In the genomic region with DNA sequence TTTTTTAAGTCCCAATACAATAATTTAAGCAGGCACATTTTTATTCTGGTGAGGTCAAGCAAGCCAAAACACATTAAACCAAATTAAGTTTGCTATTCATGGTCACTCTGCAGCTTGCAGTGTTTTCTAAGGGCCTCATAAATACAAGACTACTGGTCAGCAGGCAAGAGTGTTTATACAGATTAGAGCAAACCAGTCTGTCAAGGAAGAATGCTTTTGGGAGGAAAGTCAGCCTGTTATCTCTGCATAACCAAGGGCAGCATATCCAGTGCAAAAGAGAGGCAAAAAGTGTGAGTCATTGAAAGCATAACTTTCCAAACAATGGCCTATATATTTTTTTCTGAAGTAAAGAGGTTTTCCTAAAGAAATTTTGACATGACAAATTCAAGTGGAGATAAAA, we compare ENCODE assay signal across 8 cellular contexts. TPM values are rescaled to one million over a fixed set of nuclear protein-coding genes. Genes with fewer than 3 reads are reported as not detected.
DNase-seq lines count a peak whose midpoint lies in the region; ATAC-seq and TF ChIP-seq lines count a peak whose summit lies in the region.

No MANE protein-coding gene starts in this region.

- no peaks in the 10 kb centered on the region for H4K20me1 ChIP-seq in OCI-LY7 (ENCODE audit: insufficient read depth, low read length)

- no peaks in the 10 kb centered on the region for H3K9me2 ChIP-seq in OCI-LY7 (ENCODE audit: insufficient read depth, low read length)

- H3K4me3 ChIP-seq in adrenal gland (no peak overlapping the region), heart left ventricle (no peak overlapping the region), skeletal muscle satellite cell (ENCODE audit: low read length) (no peak overlapping the region), OCI-LY7 (ENCODE audit: low read depth, low read length, poor library complexity, severe bottlenecking) (no peak overlapping the region)

- no peaks in the 10 kb centered on the region for H3K79me2 ChIP-seq in OCI-LY7 (ENCODE audit: insufficient read depth, low read depth, low read length)

- H2AFZ ChIP-seq in OCI-LY7 (ENCODE audit: low read length) = no peak overlapping the region

- CTCF ChIA-PET in OCI-LY7 (lab: Charles Lee; ENCODE audit: unreplicated experiment) = no interaction called here

- H3K27ac ChIP-seq in adrenal gland (peak overlapping the region; percentile 51 to 69 (median 58)), heart left ventricle (peak overlapping the region in 5 of 12 donors; percentile 5 to 28 (median 14)), OCI-LY7 (ENCODE audit: low read depth, low read length, poor library complexity, severe bottlenecking) (no peak overlapping the region)

- no peaks in the 10 kb centered on the region for H3K9me3 ChIP-seq in adrenal gland (replicated peaks in 1 of 3)
- H3K9me3 ChIP-seq in heart left ventricle = no peaks in the 10 kb centered on the region
- H3K9me3 ChIP-seq in skeletal muscle satellite cell (replicated peaks; ENCODE audit: low read length) = no peaks in the 10 kb centered on the region
- no peaks in the 10 kb centered on the region for H3K9me3 ChIP-seq in OCI-LY7 (ENCODE audit: low read length)

- no peak for TF ChIP-seq CTCF in adrenal gland (IDR thresholded peaks at IDR 0.05)
- TF ChIP-seq CTCF in heart left ventricle (IDR thresholded peaks at IDR 0.05) = no peak
- TF ChIP-seq CTCF in OCI-LY7 (conservative IDR thresholded peaks at IDR 0.05; ENCODE audit: low read length) = no peak

- no TSS peak for BruUV-seq in OCI-LY7 (replicated peaks; lab: Mats Ljungman, UMichigan)

- peak in 1 of 2 donors; percentile 22 for TF ChIP-seq POLR2A in adrenal gland (IDR thresholded peaks at IDR 0.05)
- no peak for TF ChIP-seq POLR2A in heart left ventricle (IDR thresholded peaks at IDR 0.05)

- H3K27me3 ChIP-seq in adrenal gland (no peaks in the 10 kb centered on the region), heart left ventricle (no peaks in the 10 kb centered on the region), skeletal muscle satellite cell (ENCODE audit: control insufficient read depth, insufficient read depth, low read length) (no peaks in the 10 kb centered on the region)

- no peaks in the 10 kb centered on the region for H3K36me3 ChIP-seq in adrenal gland (replicated peaks in 1 of 2)
- peaks cover 0 to 3% (median 0%) of the 10 kb centered on the region in 9 donors for H3K36me3 ChIP-seq in heart left ventricle
- H3K36me3 ChIP-seq in skeletal muscle satellite cell (ENCODE audit: insufficient read depth, low read length) = no peaks in the 10 kb centered on the region
- H3K36me3 ChIP-seq in OCI-LY7 (ENCODE audit: insufficient read depth, low read length) = no peaks in the 10 kb centered on the region

- H3K4me2 ChIP-seq in skeletal muscle satellite cell (ENCODE audit: low read length) (peak overlapping the region; percentile 4), OCI-LY7 (ENCODE audit: low read length) (no peak overlapping the region)

- intact Hi-C loops in adrenal gland (cut with DNase I) (loop anchor here in 1 of 2 donors (10.0 kb wide), 1 partner anchor 72 kb away; no protein-coding TSS in a partner anchor), heart left ventricle (cut with DNase I) (loop anchor here in 3 of 10 donors (5.0 kb wide), 2 partner anchors 50 to 80 kb away; a partner anchor contains a TSS), OCI-LY7 (cut with micrococcal nuclease; ENCODE audit: unreplicated experiment) (no loop called here)

- POLR2A ChIA-PET in OCI-LY7 (lab: Charles Lee) = interaction anchor here (1.0 kb wide), 1 partner anchor 40 kb away, joined by 3 read pairs; no protein-coding TSS in a partner anchor

- peak; percentile 34 for DNase-seq in H4 (ENCODE audit: low spot score)
- DNase-seq in adrenal gland = peak in 3 of 7 donors; percentile 38 to 53 (median 50)
- no peak for DNase-seq in heart left ventricle
- no peak for DNase-seq in NCI-H146 (lab: John Stamatoyannopoulos, UW)
- DNase-seq in SW480 (ENCODE audit: low spot score) = no peak
- DNase-seq in OCI-LY7 (ENCODE audit: low spot score) = no peak

- ATAC-seq in heart left ventricle (peak; percentile 57 to 71 (median 65)), GM19397 (IDR thresholded peaks at IDR 0.05; ENCODE audit: unreplicated experiment) (no peak)

- H3K4me1 ChIP-seq in adrenal gland (replicated peaks in 1 of 2) (peaks cover 38 to 60% of the 10 kb centered on the region in 2 donors), heart left ventricle (peaks cover 0 to 58% (median 5%) of the 10 kb centered on the region in 12 donors), skeletal muscle satellite cell (ENCODE audit: control insufficient read depth, insufficient read depth, low read length) (peaks cover 27% of the 10 kb centered on the region), OCI-LY7 (ENCODE audit: insufficient read depth, low read length, poor library complexity, severe bottlenecking) (no peaks in the 10 kb centered on the region)

- H3K9ac ChIP-seq in skeletal muscle satellite cell (ENCODE audit: low read depth, low read length) = no peak overlapping the region

RNA-seq across cellular contexts. Expression of a gene that starts 29.7 kb away (rescaled TPM):
- total RNA-seq in H4 (2014; rRNA removed; shearing (Covaris generic)) = 29.7 and 29.8 TPM in 2 replicates
- total RNA-seq in adrenal gland (10 to 100 TPM in 1 of 8 donors, 1 to 10 TPM in 7; 2.5 to 10.6 (median 4.4) TPM), heart left ventricle (1 to 10 TPM; 1.1 to 8.3 (median 3.2) TPM), OCI-LY7 (2022) (38.5 and 49.0 TPM in 2 replicates)
- polyA plus RNA-seq in adrenal gland (10 to 100 TPM; 10.0 to 16.6 (median 13.0) TPM), heart left ventricle (1 to 10 TPM; 1.3 to 3.0 TPM)
- total RNA-seq in skeletal muscle satellite cell (2012; rRNA removed) = 4.6 and 5.5 TPM in 2 replicates
- total RNA-seq in OCI-LY7 (2014; rRNA removed; shearing (Covaris generic)) = 20.8 and 21.9 TPM in 2 replicates
